In the genomic region with DNA sequence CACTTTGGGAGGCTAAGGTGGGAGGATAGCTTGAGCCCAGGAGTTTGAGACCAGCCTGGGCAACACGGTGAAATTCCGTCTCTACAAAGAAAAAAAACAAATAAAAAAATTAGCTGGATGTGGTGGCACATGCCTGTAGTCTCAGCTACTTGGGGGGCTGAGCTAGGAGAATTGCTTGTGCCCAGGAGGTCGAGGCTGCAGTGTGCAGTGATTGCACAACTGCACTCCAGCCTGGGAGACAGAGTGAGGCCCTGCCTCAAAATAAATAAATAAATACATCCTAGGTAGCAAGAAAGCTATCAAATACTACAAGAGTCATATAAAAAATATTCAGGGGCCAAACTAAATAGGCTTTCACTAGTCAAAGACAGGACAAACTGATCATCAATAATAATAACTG, we compare ENCODE assay signal across 2 cellular contexts.
TF ChIP-seq lines count a peak whose summit lies in the region.

No MANE protein-coding gene starts in this region.

TF ChIP-seq in HepG2, 621 proteins besides CTCF, POLR2A, EP300 and RAD21:
- TF ChIP-seq CEBPB (IDR thresholded peaks at IDR 0.05; ENCODE audit: borderline replicate concordance, low read depth, low read length), result peak; percentile 80
- TF ChIP-seq TOE1 (CRISPR knock-in tag; IDR thresholded peaks at IDR 0.05), result no peak
- peak; percentile 70 for TF ChIP-seq CEBPG (CRISPR knock-in tag; IDR thresholded peaks at IDR 0.05)
- TF ChIP-seq ZNF644 (CRISPR knock-in tag; IDR thresholded peaks at IDR 0.05; ENCODE audit: low read depth), result no peak
- TF ChIP-seq, protein P1, sequence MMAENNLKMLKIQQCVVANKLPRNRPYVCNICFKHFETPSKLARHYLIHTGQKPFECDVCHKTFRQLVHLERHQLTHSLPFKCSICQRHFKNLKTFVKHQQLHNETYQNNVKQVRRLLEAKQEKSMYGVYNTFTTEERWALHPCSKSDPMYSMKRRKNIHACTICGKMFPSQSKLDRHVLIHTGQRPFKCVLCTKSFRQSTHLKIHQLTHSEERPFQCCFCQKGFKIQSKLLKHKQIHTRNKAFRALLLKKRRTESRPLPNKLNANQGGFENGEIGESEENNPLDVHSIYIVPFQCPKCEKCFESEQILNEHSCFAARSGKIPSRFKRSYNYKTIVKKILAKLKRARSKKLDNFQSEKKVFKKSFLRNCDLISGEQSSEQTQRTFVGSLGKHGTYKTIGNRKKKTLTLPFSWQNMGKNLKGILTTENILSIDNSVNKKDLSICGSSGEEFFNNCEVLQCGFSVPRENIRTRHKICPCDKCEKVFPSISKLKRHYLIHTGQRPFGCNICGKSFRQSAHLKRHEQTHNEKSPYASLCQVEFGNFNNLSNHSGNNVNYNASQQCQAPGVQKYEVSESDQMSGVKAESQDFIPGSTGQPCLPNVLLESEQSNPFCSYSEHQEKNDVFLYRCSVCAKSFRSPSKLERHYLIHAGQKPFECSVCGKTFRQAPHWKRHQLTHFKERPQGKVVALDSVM (CRISPR knock-in tag; IDR thresholded peaks at IDR 0.05), result peak; percentile 22; the same call in 1 of the 2 replicates

TF ChIP-seq in Ishikawa, 13 proteins besides CTCF, POLR2A, EP300 and RAD21:
- TF ChIP-seq, protein P2, sequence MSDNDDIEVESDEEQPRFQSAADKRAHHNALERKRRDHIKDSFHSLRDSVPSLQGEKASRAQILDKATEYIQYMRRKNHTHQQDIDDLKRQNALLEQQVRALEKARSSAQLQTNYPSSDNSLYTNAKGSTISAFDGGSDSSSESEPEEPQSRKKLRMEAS (IDR thresholded peaks at IDR 0.05), result no peak
- no peak for TF ChIP-seq NFIC (IDR thresholded peaks at IDR 0.05)
- TF ChIP-seq TAF1 (IDR thresholded peaks at IDR 0.05; ENCODE audit: low read depth), result no peak
- TF ChIP-seq ZBTB7A (IDR thresholded peaks at IDR 0.05; ENCODE audit: low read depth), result no peak
- TF ChIP-seq CEBPB (IDR thresholded peaks at IDR 0.05), result 0 out of 2 replicates have a peak, but pooled peaks have one; percentile 9
